Comparison of ENCODE assay signal across 11 cellular contexts in genomic region chr11:96328395-96329010, GRCh38. TPM values are rescaled to one million over a fixed set of nuclear protein-coding genes. Genes with fewer than 3 reads are reported as not detected.
DNase-seq lines count a peak whose midpoint lies in the region; ATAC-seq and TF ChIP-seq lines count a peak whose summit lies in the region.
"Had no signal": no experiment of that assay in that cellular context is flagged by ENCODE, and none has a peak within 500 bp of the region (broad histone marks: within the 10 kb centered on the region; RNA-seq: fewer than 3 reads in every experiment).

No MANE protein-coding gene starts in this region.

- H3K36me3 Mint-ChIP-seq in GM23338 (ENCODE audit: low read depth) (no peaks in the 10 kb centered on the region), chondrocyte (ENCODE audit: low read depth) (no peaks in the 10 kb centered on the region)

- H2AFZ ChIP-seq in GM23338, result no peak overlapping the region
- no peak overlapping the region for H2AFZ ChIP-seq in trophoblast cell (ENCODE audit: insufficient read depth, low read length, poor library complexity)

- no peak for ATAC-seq in GM23338
- ATAC-seq in GM18511 (IDR thresholded peaks at IDR 0.05; ENCODE audit: unreplicated experiment), result no peak
- ATAC-seq in GM21526 (IDR thresholded peaks at IDR 0.05; ENCODE audit: low FRiP score, unreplicated experiment), result no peak

- H4K91ac ChIP-seq in trophoblast cell (ENCODE audit: low read depth, low read length), result no peak overlapping the region

- no peaks in the 10 kb centered on the region for H3F3A ChIP-seq in GM23338 (replicated peaks; ENCODE audit: low read depth)

- H3K9me2 ChIP-seq in GM23338 (ENCODE audit: insufficient read depth), result peaks cover 9% of the 10 kb centered on the region; the same call in 1 of the 2 replicates

- no peak overlapping the region for H2AK5ac ChIP-seq in trophoblast cell (ENCODE audit: low read length)

- no peak overlapping the region for H3K18ac ChIP-seq in trophoblast cell (ENCODE audit: low read length)

- no peak overlapping the region for H3K4me3 Mint-ChIP-seq in GM23338
- H3K4me3 Mint-ChIP-seq in chondrocyte (ENCODE audit: unreplicated experiment), result peak overlapping the region; percentile 31

- H4K20me1 ChIP-seq in GM23338 (replicated peaks; ENCODE audit: insufficient read depth), result no peaks in the 10 kb centered on the region

- H3K9me3 Mint-ChIP-seq in GM23338 (no peaks in the 10 kb centered on the region), chondrocyte (ENCODE audit: low read depth) (no peaks in the 10 kb centered on the region)

- H4K8ac ChIP-seq in trophoblast cell (ENCODE audit: low read depth, low read length), result no peak overlapping the region

- no peaks in the 10 kb centered on the region for H3K27me3 ChIP-seq in GM23338 (ENCODE audit: insufficient read depth)
- no peaks in the 10 kb centered on the region for H3K27me3 ChIP-seq in trophoblast cell (ENCODE audit: insufficient read depth, low read length)

- H3K4ac ChIP-seq in trophoblast cell (ENCODE audit: low read depth, low read length), result peak overlapping the region; percentile 33

- peaks cover 22% of the 10 kb centered on the region for H3K79me1 ChIP-seq in trophoblast cell (ENCODE audit: low read length)

- no peak overlapping the region for H3K14ac ChIP-seq in trophoblast cell (ENCODE audit: low read length)

- WGBS in trophoblast cell (ENCODE audit: extremely low coverage, insufficient coverage, insufficient read length), result no CpG with 5 or more reads among the region's 8 CpGs

- H2BK5ac ChIP-seq in trophoblast cell (ENCODE audit: low read depth, low read length, poor library complexity), result peak overlapping the region; percentile 12

- no peak overlapping the region for H3K27ac ChIP-seq in GM23338 (ENCODE audit: low read depth)
- peak overlapping the region; percentile 49 for H3K27ac ChIP-seq in trophoblast cell (ENCODE audit: low read depth, low read length)
- H3K27ac ChIP-seq: RWPE1 had no signal

- no peak overlapping the region for H2BK12ac ChIP-seq in trophoblast cell (ENCODE audit: low read length)

- no peak overlapping the region for H2BK120ac ChIP-seq in trophoblast cell (ENCODE audit: insufficient read depth, low read length, poor library complexity)

- no peaks in the 10 kb centered on the region for H3K9me3 ChIP-seq in trophoblast cell (ENCODE audit: insufficient read depth, low read depth, low read length)

- H3K27me3 Mint-ChIP-seq in GM23338 (ENCODE audit: insufficient read depth, low read depth, poor library complexity), result no peaks in the 10 kb centered on the region
- H3K27me3 Mint-ChIP-seq in chondrocyte (ENCODE audit: low read depth), result no peaks in the 10 kb centered on the region

- H3K4me3 ChIP-seq in GM23338, result no peak overlapping the region
- H3K4me3 ChIP-seq in trophoblast cell (ENCODE audit: low read depth, low read length), result no peak overlapping the region

- H4K12ac ChIP-seq in trophoblast cell (ENCODE audit: low read depth, low read length), result no peak overlapping the region

- H3K27ac Mint-ChIP-seq in GM23338 (peak overlapping the region; percentile 60; the same call in 1 of the 2 replicates), chondrocyte (ENCODE audit: unreplicated experiment) (peak overlapping the region; percentile 97)

- TF ChIP-seq CTCF in GM23338 (conservative IDR thresholded peaks at IDR 0.05; ENCODE audit: low read depth in 2 of 2) (no peak), chondrocyte (IDR thresholded peaks at IDR 0.05) (no peak)

- no peak overlapping the region for H3K23ac ChIP-seq in trophoblast cell (ENCODE audit: low read length)

- H3K36me3 ChIP-seq in GM23338 (ENCODE audit: insufficient read depth) (no peaks in the 10 kb centered on the region), trophoblast cell (ENCODE audit: control insufficient read depth in 1 of 2, insufficient read depth in 2 of 2, low read length in 2 of 2) (peaks cover 5 to 7% of the 10 kb centered on the region in 2 experiments)

- no peak overlapping the region for H3K9ac ChIP-seq in trophoblast cell (ENCODE audit: low read length)

- DNase-seq in GM23338 (ENCODE audit: low spot score) (no peak), NCI-H82 treated with DMSO at 0.1 percent for 48 hours (lab: John Stamatoyannopoulos, UW; ENCODE audit: unreplicated experiment) (peak; percentile 63), chondrocyte (ENCODE audit: low spot score) (no peak), trophoblast cell (no peak), germinal center (ENCODE audit: low spot score) (no peak)
- DNase-seq: midbrain, NCI-H187 treated with DMSO at 0.1 percent for 48 hours, retina had no signal

- peaks cover 61% of the 10 kb centered on the region for H3K79me2 ChIP-seq in GM23338 (replicated peaks; ENCODE audit: insufficient read depth)
- H3K79me2 ChIP-seq in trophoblast cell (ENCODE audit: control insufficient read depth, insufficient read depth, low read length, poor library complexity), result peaks cover 10% of the 10 kb centered on the region

- H3K4me1 ChIP-seq in GM23338 (ENCODE audit: insufficient read depth) (peaks cover 77% of the 10 kb centered on the region), trophoblast cell (ENCODE audit: control insufficient read depth in 1 of 2, insufficient read depth in 2 of 2, low read length in 2 of 2) (peaks cover 15 to 29% of the 10 kb centered on the region in 2 experiments)

- H3K4me2 ChIP-seq in GM23338 (0 out of 2 replicates have a peak overlapping the region, but pooled peaks have one; percentile 6), trophoblast cell (ENCODE audit: low read length) (no peak overlapping the region)

- peaks cover 67% of the 10 kb centered on the region for H3K4me1 Mint-ChIP-seq in GM23338
- H3K4me1 Mint-ChIP-seq in chondrocyte (ENCODE audit: low read depth), result peaks cover 95% of the 10 kb centered on the region

TF ChIP-seq in GM23338, 12 proteins besides CTCF, POLR2A, EP300 and RAD21 (continues in another document):
- TF ChIP-seq NANOG (IDR thresholded peaks at IDR 0.05; ENCODE audit: borderline replicate concordance), result no peak
- no peak for TF ChIP-seq ZNF462 (CRISPR knock-in tag; IDR thresholded peaks at IDR 0.05)
- no peak for TF ChIP-seq JUNB (IDR thresholded peaks at IDR 0.05; ENCODE audit: unreplicated experiment)
- no peak for TF ChIP-seq STAT1 (IDR thresholded peaks at IDR 0.05; ENCODE audit: unreplicated experiment)
- no peak for TF ChIP-seq EZH2phosphoT487 (IDR thresholded peaks at IDR 0.05; ENCODE audit: unreplicated experiment)
- TF ChIP-seq POLR2AphosphoS5 (IDR thresholded peaks at IDR 0.05; ENCODE audit: low read depth), result no peak

RNA-seq across cellular contexts. Expression of gene MAML2, which starts 14.5 kb away (rescaled TPM):
- total RNA-seq in GM23338 (2014; rRNA removed; shearing (Covaris generic)), result 5.7 and 7.1 TPM in 2 replicates
- 1.7 and 2.0 TPM in 2 replicates for polyA plus RNA-seq in GM23338 (2016; fragmentation: Nextera tagmentation; extraction: Ambion mirVana)
- total RNA-seq in chondrocyte, result 19.0 to 25.2 TPM (median 19.1 TPM) in 3 replicates
- 35.1 and 38.4 TPM in 2 replicates for polyA plus RNA-seq in trophoblast cell (2013)
